11 cellular contexts compared by ENCODE assay signal in genomic region chr9:31541626-31542025, GRCh38.
DNase-seq lines count a peak whose midpoint lies in the region; ATAC-seq, FAIRE-seq and TF ChIP-seq lines count a peak whose summit lies in the region.
"Had no signal": no experiment of that assay in that cellular context is flagged by ENCODE, and none has a peak within 500 bp of the region (broad histone marks: within the 10 kb centered on the region; RNA-seq: fewer than 3 reads in every experiment).

No MANE protein-coding gene starts in this region.

- no TSS peak for BruUV-seq in Calu3 (replicated peaks; lab: Mats Ljungman, UMichigan)

- no peak overlapping the region for H3K4me3 Mint-ChIP-seq in Calu3 (ENCODE audit: low read depth, unreplicated experiment)
- H3K4me3 Mint-ChIP-seq in activated naive CD8-positive, alpha-beta T cell treated with anti-CD3 and anti-CD28 coated beads, Interleukin-2, amount 50 U/mL, for 24 hours: no peak overlapping the region
- H3K4me3 Mint-ChIP-seq: activated T-helper 1 cell treated with anti-CD3 and anti-CD28 coated beads, Interleukin-12 subunit alpha, Interleukin-12 subunit beta, Interleukin-2, Interleukin-4 antibody, amounts not matched to agents 30 ng/mL and 10 ng/mL and 1 ng/mL, durations not matched to agents 14 hours and 24 hours and 36 hours; natural killer cell had no signal

- H3K9me3 ChIP-seq in OCI-LY3 (ENCODE audit: insufficient read depth, low read length): no peaks in the 10 kb centered on the region
- H3K9me3 ChIP-seq in psoas muscle: no peaks in the 10 kb centered on the region
- H3K9me3 ChIP-seq in mucosa of descending colon: no peaks in the 10 kb centered on the region

- H4K20me1 ChIP-seq in OCI-LY3 (ENCODE audit: insufficient read depth, low read length): no peaks in the 10 kb centered on the region

- CTCF ChIA-PET in Calu3 (lab: Charles Lee): interaction anchor here (0.6 kb wide), 1 partner anchor 278 kb away, joined by 8 read pairs; no protein-coding TSS in a partner anchor

- no peaks in the 10 kb centered on the region for H3K9me3 Mint-ChIP-seq in Calu3 (ENCODE audit: low read depth, unreplicated experiment)
- H3K9me3 Mint-ChIP-seq in activated naive CD8-positive, alpha-beta T cell treated with anti-CD3 and anti-CD28 coated beads, Interleukin-2, amount 50 U/mL, for 24 hours: no peaks in the 10 kb centered on the region
- H3K9me3 Mint-ChIP-seq: activated T-helper 1 cell treated with anti-CD3 and anti-CD28 coated beads, Interleukin-12 subunit alpha, Interleukin-12 subunit beta, Interleukin-2, Interleukin-4 antibody, amounts not matched to agents 30 ng/mL and 10 ng/mL and 1 ng/mL, durations not matched to agents 14 hours and 24 hours and 36 hours had no signal

- H3K36me3 ChIP-seq in OCI-LY3 (replicated peaks; ENCODE audit: low read depth, low read length) (no peaks in the 10 kb centered on the region), psoas muscle (ENCODE audit: insufficient read depth in 1 of 2, low read depth in 1 of 2) (no peaks in the 10 kb centered on the region), mucosa of descending colon (ENCODE audit: low read depth) (no peaks in the 10 kb centered on the region)

- peak; percentile 33 for FAIRE-seq in GM18507 (lab: Jason Lieb, UNC)
- FAIRE-seq: urothelium cell line had no signal

- H3K27me3 ChIP-seq in OCI-LY3 (ENCODE audit: low read depth, low read length) (no peaks in the 10 kb centered on the region), psoas muscle (ENCODE audit: insufficient read depth in 3 of 3, low read length in 2 of 3) (no peaks in the 10 kb centered on the region)

- no peaks in the 10 kb centered on the region for H3K4me1 Mint-ChIP-seq in Calu3 (ENCODE audit: low read depth, unreplicated experiment)
- H3K4me1 Mint-ChIP-seq in activated naive CD8-positive, alpha-beta T cell treated with anti-CD3 and anti-CD28 coated beads, Interleukin-2, amount 50 U/mL, for 24 hours: peaks cover 16% of the 10 kb centered on the region
- H3K4me1 Mint-ChIP-seq: natural killer cell had no signal

- no peaks in the 10 kb centered on the region for H3K79me2 ChIP-seq in OCI-LY3 (ENCODE audit: low read length)

- peak overlapping the region; percentile 18 for H2AFZ ChIP-seq in OCI-LY3 (ENCODE audit: low read depth, low read length)

- no peaks in the 10 kb centered on the region for H3K36me3 Mint-ChIP-seq in Calu3 (ENCODE audit: insufficient read depth, unreplicated experiment)
- H3K36me3 Mint-ChIP-seq in activated naive CD8-positive, alpha-beta T cell treated with anti-CD3 and anti-CD28 coated beads, Interleukin-2, amount 50 U/mL, for 24 hours (ENCODE audit: low read depth): no peaks in the 10 kb centered on the region
- H3K36me3 Mint-ChIP-seq: natural killer cell had no signal

- intact Hi-C loops in psoas muscle (cut with DNase I): no loop called here
- intact Hi-C loops in Calu3 (cut with micrococcal nuclease; ENCODE audit: unreplicated experiment): loop anchor here (10.0 kb wide), 1 partner anchor 57 kb away; no protein-coding TSS in a partner anchor
- intact Hi-C loops in mucosa of descending colon (cut with DNase I, micrococcal nuclease): no loop called here

- peak overlapping the region; percentile 3; the same call in 1 of the 2 replicates for H3K27ac ChIP-seq in OCI-LY3 (ENCODE audit: low read length)
- no peak overlapping the region for H3K27ac ChIP-seq in psoas muscle

- ATAC-seq in psoas muscle: peak in 2 of 4 donors; percentile 35 to 68
- ATAC-seq in activated naive CD8-positive, alpha-beta T cell treated with anti-CD3 and anti-CD28 coated beads, Interleukin-2, amount 50 U/mL, for 24 hours: no peak
- no peak for ATAC-seq in mucosa of descending colon

- H3K4me3 ChIP-seq in OCI-LY3 (ENCODE audit: low read length) (peak overlapping the region; percentile 38), fibroblast of villous mesenchyme (ENCODE audit: low read depth, low read length) (no peak overlapping the region), psoas muscle (peak overlapping the region; percentile 8), mucosa of descending colon (no peak overlapping the region)

- H3K4me1 ChIP-seq in OCI-LY3 (ENCODE audit: low read length) (peaks cover 20% of the 10 kb centered on the region), psoas muscle (no peaks in the 10 kb centered on the region), mucosa of descending colon (ENCODE audit: low read depth) (no peaks in the 10 kb centered on the region)

- WGBS in psoas muscle, 3 donors: 9 to 12% (median 11%) methylated on average over 2 of the region's 2 CpGs

- peak overlapping the region; percentile 13 for H3K9ac ChIP-seq in OCI-LY3 (ENCODE audit: low read length)

- peak overlapping the region; percentile 62 for H3K4me2 ChIP-seq in OCI-LY3 (ENCODE audit: low read length)

- no peaks in the 10 kb centered on the region for H3K27me3 Mint-ChIP-seq in Calu3 (ENCODE audit: unreplicated experiment)
- H3K27me3 Mint-ChIP-seq in activated naive CD8-positive, alpha-beta T cell treated with anti-CD3 and anti-CD28 coated beads, Interleukin-2, amount 50 U/mL, for 24 hours: no peaks in the 10 kb centered on the region

- TF ChIP-seq CTCF in OCI-LY3 (IDR thresholded peaks at IDR 0.05; ENCODE audit: low read depth, low read length) (no peak), fibroblast of villous mesenchyme (IDR thresholded peaks at IDR 0.05; ENCODE audit: insufficient read depth, low read depth, low read length) (no peak), psoas muscle (IDR thresholded peaks at IDR 0.05) (no peak), Calu3 (IDR thresholded peaks at IDR 0.05; ENCODE audit: unreplicated experiment) (no peak), mucosa of descending colon (IDR thresholded peaks at IDR 0.05) (no peak)

- DNase-seq in GM18507 (ENCODE audit: extremely low spot score, insufficient read length, low read depth): no peak
- DNase-seq in fibroblast of villous mesenchyme (ENCODE audit: low read depth): peak; percentile 26
- DNase-seq in psoas muscle: no peak
- DNase-seq in Calu3: no peak
- DNase-seq in activated CD8-positive, alpha-beta memory T cell treated with anti-CD3 and anti-CD28 coated beads for 24 hours: no peak
- no peak for DNase-seq in activated naive CD8-positive, alpha-beta T cell treated with anti-CD3 and anti-CD28 coated beads, Interleukin-2, amount 50 U/mL, for 24 hours
- DNase-seq in mucosa of descending colon: no peak
- DNase-seq: natural killer cell had no signal

- H3K27ac Mint-ChIP-seq in Calu3 (ENCODE audit: unreplicated experiment): no peak overlapping the region
- H3K27ac Mint-ChIP-seq in activated naive CD8-positive, alpha-beta T cell treated with anti-CD3 and anti-CD28 coated beads, Interleukin-2, amount 50 U/mL, for 24 hours: no peak overlapping the region
- H3K27ac Mint-ChIP-seq: activated T-helper 1 cell treated with anti-CD3 and anti-CD28 coated beads, Interleukin-12 subunit alpha, Interleukin-12 subunit beta, Interleukin-2, Interleukin-4 antibody, amounts not matched to agents 30 ng/mL and 10 ng/mL and 1 ng/mL, durations not matched to agents 14 hours and 24 hours and 36 hours; natural killer cell had no signal

Comparison
In these comparisons a context has a peak if more than half of its experiments do, and no peak if none do; other contexts are left out.
1. H3K4me3 ChIP-seq: peak in OCI-LY3 (single experiment) and psoas muscle (single experiment); none in fibroblast of villous mesenchyme (single experiment) and mucosa of descending colon (single experiment).